Comparison of ENCODE assay signal across 8 cellular contexts in genomic region chr14:69767369-69767999, GRCh38. TPM values are rescaled to one million over a fixed set of nuclear protein-coding genes. Genes with fewer than 3 reads are reported as not detected.
DNase-seq lines count a peak whose midpoint lies in the region; ATAC-seq and TF ChIP-seq lines count a peak whose summit lies in the region.

No MANE protein-coding gene starts in this region.

- intact Hi-C loops in activated T-helper 2 cell treated with anti-CD3 and anti-CD28 coated beads, Interferon-gamma antibody, Interleukin-2, Interleukin-4, amounts not matched to agents 10 μg/mL and 5 μg/mL and 100 μg/mL, durations not matched to agents 14 hours and 24 hours and 36 hours (cut with micrococcal nuclease): loop anchor here (1.0 to 10.0 kb wide), 8 partner anchors 41 to 1557 kb away; partner anchors contain the start of genes DCAF5, ERH, PCNX1 and SIPA1L1
- intact Hi-C loops in natural killer cell (cut with micrococcal nuclease): loop anchor here (1.0 to 5.0 kb wide), 3 partner anchors 51 to 1555 kb away; partner anchors contain the start of gene SUSD6

- H3K9me3 Mint-ChIP-seq in activated T-helper 2 cell treated with anti-CD3 and anti-CD28 coated beads, Interferon-gamma antibody, Interleukin-2, Interleukin-4, amounts not matched to agents 10 μg/mL and 5 μg/mL and 100 μg/mL, durations not matched to agents 14 hours and 24 hours and 36 hours: peaks cover 9% of the 10 kb centered on the region
- H3K9me3 Mint-ChIP-seq in natural killer cell: peaks cover 0 to 2% of the 10 kb centered on the region in 2 donors
- peaks cover 4 to 7% of the 10 kb centered on the region in 2 donors for H3K9me3 Mint-ChIP-seq in stimulated activated naive B cell treated with anti-CD40 and anti-IgM and Interleukin-4, amounts not matched to agents 10 μg/mL and 1 μg/mL and 100 μg/mL, for 72 hours

- peak; percentile 60 to 81 (median 66) for ATAC-seq in natural killer cell
- ATAC-seq in stimulated activated naive B cell treated with anti-CD40 and anti-IgM and Interleukin-4, amounts not matched to agents 10 μg/mL and 1 μg/mL and 100 μg/mL, for 72 hours (replicated peaks): peak; percentile 78 to 83

- peaks cover 55% of the 10 kb centered on the region for H3K4me1 Mint-ChIP-seq in activated T-helper 2 cell treated with anti-CD3 and anti-CD28 coated beads, Interferon-gamma antibody, Interleukin-2, Interleukin-4, amounts not matched to agents 10 μg/mL and 5 μg/mL and 100 μg/mL, durations not matched to agents 14 hours and 24 hours and 36 hours (ENCODE audit: low read depth)
- peaks cover 67 to 69% of the 10 kb centered on the region in 2 donors for H3K4me1 Mint-ChIP-seq in natural killer cell
- H3K4me1 Mint-ChIP-seq in stimulated activated naive B cell treated with anti-CD40 and anti-IgM and Interleukin-4, amounts not matched to agents 10 μg/mL and 1 μg/mL and 100 μg/mL, for 72 hours: peaks cover 26 to 55% of the 10 kb centered on the region in 2 donors

- DNase-seq in DMS79 treated with DMSO at 0.1 percent for 48 hours (lab: John Stamatoyannopoulos, UW) (peak; percentile 97), GOT3 (lab: John Stamatoyannopoulos, UW) (peak; percentile 42), LHCN-M2 (ENCODE audit: low read depth) (peak; percentile 87), RPMI7951 (ENCODE audit: low read depth) (peak; percentile 82), fibroblast of peridontal ligament (ENCODE audit: extremely low read depth) (peak; percentile 87), natural killer cell (peak; percentile 92)
- peak; percentile 88 for DNase-seq in activated T-helper 2 cell treated with anti-CD3 and anti-CD28 coated beads, Interferon-gamma antibody, Interleukin-2, Interleukin-4, amounts not matched to agents 10 μg/mL and 5 μg/mL and 100 μg/mL, durations not matched to agents 14 hours and 24 hours and 36 hours (ENCODE audit: low spot score)
- peak; percentile 93 for DNase-seq in stimulated activated naive B cell treated with anti-CD40 and anti-IgM and Interleukin-4, amounts not matched to agents 10 μg/mL and 1 μg/mL and 100 μg/mL, for 72 hours

- H3K27me3 Mint-ChIP-seq in activated T-helper 2 cell treated with anti-CD3 and anti-CD28 coated beads, Interferon-gamma antibody, Interleukin-2, Interleukin-4, amounts not matched to agents 10 μg/mL and 5 μg/mL and 100 μg/mL, durations not matched to agents 14 hours and 24 hours and 36 hours (ENCODE audit: low read depth): no peaks in the 10 kb centered on the region
- H3K27me3 Mint-ChIP-seq in natural killer cell (ENCODE audit: low read depth in 2 of 2): no peaks in the 10 kb centered on the region
- no peaks in the 10 kb centered on the region for H3K27me3 Mint-ChIP-seq in stimulated activated naive B cell treated with anti-CD40 and anti-IgM and Interleukin-4, amounts not matched to agents 10 μg/mL and 1 μg/mL and 100 μg/mL, for 72 hours

- TF ChIP-seq CTCF in natural killer cell (IDR thresholded peaks at IDR 0.05): no peak

- peak overlapping the region; percentile 96 for H3K4me3 Mint-ChIP-seq in activated T-helper 2 cell treated with anti-CD3 and anti-CD28 coated beads, Interferon-gamma antibody, Interleukin-2, Interleukin-4, amounts not matched to agents 10 μg/mL and 5 μg/mL and 100 μg/mL, durations not matched to agents 14 hours and 24 hours and 36 hours (ENCODE audit: low read depth)
- H3K4me3 Mint-ChIP-seq in natural killer cell: peak overlapping the region; percentile 100
- peak overlapping the region; percentile 88 to 98 for H3K4me3 Mint-ChIP-seq in stimulated activated naive B cell treated with anti-CD40 and anti-IgM and Interleukin-4, amounts not matched to agents 10 μg/mL and 1 μg/mL and 100 μg/mL, for 72 hours

- peak overlapping the region; percentile 100 for H3K27ac Mint-ChIP-seq in activated T-helper 2 cell treated with anti-CD3 and anti-CD28 coated beads, Interferon-gamma antibody, Interleukin-2, Interleukin-4, amounts not matched to agents 10 μg/mL and 5 μg/mL and 100 μg/mL, durations not matched to agents 14 hours and 24 hours and 36 hours
- peak overlapping the region; percentile 97 to 99 for H3K27ac Mint-ChIP-seq in natural killer cell
- peak overlapping the region; percentile 100 for H3K27ac Mint-ChIP-seq in stimulated activated naive B cell treated with anti-CD40 and anti-IgM and Interleukin-4, amounts not matched to agents 10 μg/mL and 1 μg/mL and 100 μg/mL, for 72 hours

- peaks cover 65% of the 10 kb centered on the region for H3K36me3 Mint-ChIP-seq in activated T-helper 2 cell treated with anti-CD3 and anti-CD28 coated beads, Interferon-gamma antibody, Interleukin-2, Interleukin-4, amounts not matched to agents 10 μg/mL and 5 μg/mL and 100 μg/mL, durations not matched to agents 14 hours and 24 hours and 36 hours (ENCODE audit: low read depth)
- H3K36me3 Mint-ChIP-seq in natural killer cell: peaks cover 43% of the 10 kb centered on the region
- H3K36me3 Mint-ChIP-seq in stimulated activated naive B cell treated with anti-CD40 and anti-IgM and Interleukin-4, amounts not matched to agents 10 μg/mL and 1 μg/mL and 100 μg/mL, for 72 hours: peaks cover 36 to 50% of the 10 kb centered on the region in 2 donors

RNA-seq across cellular contexts. Expression of gene SRSF5, which starts 0.5 kb away (rescaled TPM):
- total RNA-seq in LHCN-M2 (2014; rRNA removed) (118 and 126 TPM in 2 replicates), natural killer cell (1,000 to 10,000 TPM; 1,327 to 1,669 (median 1,634) TPM)
- 109 TPM for polyA plus RNA-seq in LHCN-M2 (2012)
- total RNA-seq in RPMI7951 (2014; rRNA removed; shearing (Covaris generic)): 67.2 and 76.4 TPM in 2 replicates
- total RNA-seq in activated T-helper 2 cell treated with anti-CD3 and anti-CD28 coated beads, Interferon-gamma antibody, Interleukin-2, Interleukin-4, amounts not matched to agents 10 μg/mL and 5 μg/mL and 100 μg/mL, durations not matched to agents 14 hours and 24 hours and 36 hours: 316 and 358 TPM in 2 replicates

RNA-seq across cellular contexts. Expression of gene SLC10A1, which starts 29.6 kb away (rescaled TPM):
- total RNA-seq in LHCN-M2 (2014; rRNA removed) (not detected in 2 replicates), natural killer cell (not detected)
- 0.02 TPM for polyA plus RNA-seq in LHCN-M2 (2012)
- total RNA-seq in RPMI7951 (2014; rRNA removed; shearing (Covaris generic)): not detected in 2 replicates
- total RNA-seq in activated T-helper 2 cell treated with anti-CD3 and anti-CD28 coated beads, Interferon-gamma antibody, Interleukin-2, Interleukin-4, amounts not matched to agents 10 μg/mL and 5 μg/mL and 100 μg/mL, durations not matched to agents 14 hours and 24 hours and 36 hours: not detected in 2 replicates

Comparison
In these comparisons a context has a peak if more than half of its experiments do, and no peak if none do; other contexts are left out.
1. Peak in every context shown above with its lines: DNase-seq and ATAC-seq.
2. DNase-seq: peak in every context shown above with its lines; median percentile 97 in DMS79 treated with DMSO at 0.1 percent for 48 hours; 93 in stimulated activated naive B cell treated with anti-CD40 and anti-IgM and Interleukin-4, amounts not matched to agents 10 μg/mL and 1 μg/mL and 100 μg/mL, for 72 hours; 92 in natural killer cell; 88 in activated T-helper 2 cell treated with anti-CD3 and anti-CD28 coated beads, Interferon-gamma antibody, Interleukin-2, Interleukin-4, amounts not matched to agents 10 μg/mL and 5 μg/mL and 100 μg/mL, durations not matched to agents 14 hours and 24 hours and 36 hours; 87 in LHCN-M2; 87 in fibroblast of peridontal ligament; 82 in RPMI7951; 42 in GOT3.